2 cellular contexts compared by ENCODE assay signal in genomic region chr1:190717055-190717454, GRCh38.
TF ChIP-seq lines count a peak whose summit lies in the region.

No MANE protein-coding gene starts in this region.

TF ChIP-seq in HepG2, 621 proteins besides CTCF, POLR2A, EP300 and RAD21 (continued from another document):
- no peak for TF ChIP-seq ZNF484 (CRISPR knock-in tag; IDR thresholded peaks at IDR 0.05; ENCODE audit: borderline replicate concordance, low read depth)
- TF ChIP-seq MAFF (IDR thresholded peaks at IDR 0.05; ENCODE audit: low read depth, low read length): peak; percentile 95
- no peak for TF ChIP-seq ZSCAN12 (CRISPR knock-in tag; IDR thresholded peaks at IDR 0.05)
- no peak for TF ChIP-seq ISL2 (CRISPR knock-in tag; IDR thresholded peaks at IDR 0.05)
TF ChIP-seq in HepG2: peak in this region for 2.

TF ChIP-seq in H1, 55 proteins besides CTCF, POLR2A, EP300 and RAD21 (continued from another document):
- TF ChIP-seq CHD7 (IDR thresholded peaks at IDR 0.05; ENCODE audit: insufficient replicate concordance, low read length) (no peak), BRCA1 (IDR thresholded peaks at IDR 0.05; ENCODE audit: low read depth, low read length) (no peak)
